In genomic region chr10:7477538-7478334, GRCh38 we compare ENCODE assay signal across 29 cellular contexts.
DNase-seq lines count a peak whose midpoint lies in the region; ATAC-seq, FAIRE-seq and TF ChIP-seq lines count a peak whose summit lies in the region.
"Had no signal": no experiment of that assay in that cellular context is flagged by ENCODE, and none has a peak within 500 bp of the region (broad histone marks: within the 10 kb centered on the region; RNA-seq: fewer than 3 reads in every experiment).

No MANE protein-coding gene starts in this region.

- CTCF ChIA-PET in CD4-positive, alpha-beta T cell (lab: Charles Lee) = no interaction called here
- CTCF ChIA-PET in Calu3 (lab: Charles Lee) = no interaction called here

- TF ChIP-seq CTCF in CD4-positive, alpha-beta T cell (IDR thresholded peaks at IDR 0.05) = no peak
- TF ChIP-seq CTCF in OCI-LY1 (IDR thresholded peaks at IDR 0.05; ENCODE audit: low read length) (no peak), endothelial cell (IDR thresholded peaks at IDR 0.05; ENCODE audit: unreplicated experiment) (no peak), CD14-positive monocyte (IDR thresholded peaks at IDR 0.05) (no peak), body of pancreas (IDR thresholded peaks at IDR 0.05) (no peak), Calu3 (IDR thresholded peaks at IDR 0.05; ENCODE audit: unreplicated experiment) (no peak)

- BruUV-seq in Calu3 (replicated peaks; lab: Mats Ljungman, UMichigan) = no TSS peak

- H3K4me2 ChIP-seq in OCI-LY1 (ENCODE audit: low read length) = peak overlapping the region; percentile 30; the same call in 1 of the 2 replicates
- H3K4me2 ChIP-seq: neural progenitor cell had no signal

- H3F3A ChIP-seq in OCI-LY1 (ENCODE audit: insufficient read depth, low read length) = 0 out of 2 replicates have a peak, but pooled peaks cover 4% of the 10 kb centered on the region

- intact Hi-C loops in CD4-positive, alpha-beta T cell (cut with DNase I, micrococcal nuclease) = no loop called here
- intact Hi-C loops in CD14-positive monocyte (cut with micrococcal nuclease) = no loop called here
- intact Hi-C loops in body of pancreas (cut with DNase I) = no loop called here
- intact Hi-C loops in Calu3 (cut with micrococcal nuclease; ENCODE audit: unreplicated experiment) = no loop called here

- peak overlapping the region; percentile 95 for H3K27ac Mint-ChIP-seq in CD4-positive, alpha-beta T cell
- H3K27ac Mint-ChIP-seq in endothelial cell (ENCODE audit: unreplicated experiment) (peak overlapping the region; percentile 54), CD14-positive monocyte (no peak overlapping the region), Calu3 (ENCODE audit: unreplicated experiment) (no peak overlapping the region)
- H3K27ac Mint-ChIP-seq: neural progenitor cell had no signal

- no peak for TF ChIP-seq POLR2A in body of pancreas (IDR thresholded peaks at IDR 0.05)

- H3K4me3 Mint-ChIP-seq in CD4-positive, alpha-beta T cell = no peak overlapping the region
- H3K4me3 Mint-ChIP-seq in endothelial cell (ENCODE audit: unreplicated experiment) (no peak overlapping the region), CD14-positive monocyte (no peak overlapping the region), Calu3 (ENCODE audit: low read depth, unreplicated experiment) (no peak overlapping the region)
- H3K4me3 Mint-ChIP-seq: activated T-cell treated with anti-CD3 and anti-CD28 coated beads, Interleukin-2, amount 50 U/mL, for 24 hours; neural progenitor cell had no signal

- 79 to 85% methylated on average over 10 of the region's 10 CpGs for WGBS in body of pancreas, 2 donors

- POLR2A ChIA-PET in CD4-positive, alpha-beta T cell (lab: Charles Lee) = interaction anchor here (1.1 kb wide), 1 partner anchor 67 kb away, joined by 3 read pairs; the partner anchor contains the start of gene SFMBT2

- H3K4me1 Mint-ChIP-seq in CD4-positive, alpha-beta T cell (ENCODE audit: low read depth) = peaks cover 69% of the 10 kb centered on the region
- peaks cover 42% of the 10 kb centered on the region for H3K4me1 Mint-ChIP-seq in endothelial cell (ENCODE audit: unreplicated experiment)
- peaks cover 56% of the 10 kb centered on the region for H3K4me1 Mint-ChIP-seq in CD14-positive monocyte
- no peaks in the 10 kb centered on the region for H3K4me1 Mint-ChIP-seq in Calu3 (ENCODE audit: low read depth, unreplicated experiment)

- no peaks in the 10 kb centered on the region for H3K9me2 ChIP-seq in OCI-LY1 (ENCODE audit: low read depth, low read length)

- H3K4me1 ChIP-seq in OCI-LY1 (ENCODE audit: insufficient read depth, low read length, severe bottlenecking) (peaks cover 93% of the 10 kb centered on the region), body of pancreas (no peaks in the 10 kb centered on the region)
- H3K4me1 ChIP-seq: SJSA1 had no signal

- H3K36me3 ChIP-seq in OCI-LY1 (ENCODE audit: insufficient read depth, low read length) (no peaks in the 10 kb centered on the region), body of pancreas (replicated peaks in 1 of 2; ENCODE audit: insufficient read depth in 1 of 2, low read depth in 2 of 2) (no peaks in the 10 kb centered on the region)
- H3K36me3 ChIP-seq: gastrocnemius medialis, neural progenitor cell, SJSA1 had no signal

- no peak overlapping the region for H2AFZ ChIP-seq in OCI-LY1 (ENCODE audit: low read length)
- H2AFZ ChIP-seq: neural progenitor cell had no signal

- peak overlapping the region; percentile 33; the same call in 1 of the 2 replicates for H3K9ac ChIP-seq in OCI-LY1 (ENCODE audit: low read length)
- H3K9ac ChIP-seq: neural progenitor cell had no signal

- H3K79me2 ChIP-seq in OCI-LY1 (ENCODE audit: insufficient read depth, low read length) = no peaks in the 10 kb centered on the region

- FAIRE-seq in GM18507 (lab: Jason Lieb, UNC) = peak; percentile 64
- FAIRE-seq: RCC 7860 had no signal

- no peaks in the 10 kb centered on the region for H3K27me3 Mint-ChIP-seq in CD4-positive, alpha-beta T cell
- H3K27me3 Mint-ChIP-seq in endothelial cell (ENCODE audit: unreplicated experiment) = peaks cover 6% of the 10 kb centered on the region
- peaks cover 0 to 2% (median 2%) of the 10 kb centered on the region in 3 donors for H3K27me3 Mint-ChIP-seq in CD14-positive monocyte (ENCODE audit: low read depth in 3 of 3)
- H3K27me3 Mint-ChIP-seq in Calu3 (ENCODE audit: unreplicated experiment) = peaks cover 7% of the 10 kb centered on the region
- H3K27me3 Mint-ChIP-seq: activated T-cell treated with anti-CD3 and anti-CD28 coated beads, Interleukin-2, amount 50 U/mL, for 24 hours had no signal

- H3K36me3 Mint-ChIP-seq in CD4-positive, alpha-beta T cell (ENCODE audit: low read depth) = no peaks in the 10 kb centered on the region
- H3K36me3 Mint-ChIP-seq in endothelial cell (ENCODE audit: low read depth, unreplicated experiment) (no peaks in the 10 kb centered on the region), CD14-positive monocyte (no peaks in the 10 kb centered on the region), Calu3 (ENCODE audit: insufficient read depth, unreplicated experiment) (no peaks in the 10 kb centered on the region)
- H3K36me3 Mint-ChIP-seq: neural progenitor cell; stimulated activated effector memory CD8-positive, alpha-beta T cell treated with anti-CD3 and anti-CD28 coated beads, Interleukin-12 subunit alpha, Interleukin-12 subunit beta, amount 100 ng/mL, for 72 hours had no signal

- H3K9me3 ChIP-seq in CD4-positive, alpha-beta T cell (ENCODE audit: control insufficient read depth, low read length) = no peaks in the 10 kb centered on the region
- H3K9me3 ChIP-seq in OCI-LY1 (ENCODE audit: low read length) (no peaks in the 10 kb centered on the region; the same call in 1 of the 2 replicates), body of pancreas (no peaks in the 10 kb centered on the region)
- H3K9me3 ChIP-seq: gastrocnemius medialis, SJSA1 had no signal

- H3K4me3 ChIP-seq in OCI-LY1 (ENCODE audit: low read depth, low read length, poor library complexity, severe bottlenecking) (no peak overlapping the region), body of pancreas (no peak overlapping the region)
- H3K4me3 ChIP-seq: dorsolateral prefrontal cortex, gastrocnemius medialis, neural progenitor cell, SJSA1 had no signal

- no peak overlapping the region for H3K27ac ChIP-seq in CD4-positive, alpha-beta T cell (ENCODE audit: low read depth, low read length)
- H3K27ac ChIP-seq in OCI-LY1 (ENCODE audit: low read depth, low read length, poor library complexity, severe bottlenecking) (peak overlapping the region; percentile 99), body of pancreas (no peak overlapping the region)
- H3K27ac ChIP-seq: C4-2B, gastrocnemius medialis, neural progenitor cell, SJSA1 had no signal

- H3K27me3 ChIP-seq in CD4-positive, alpha-beta T cell (ENCODE audit: control insufficient read depth, insufficient read depth, low read length) = no peaks in the 10 kb centered on the region
- no peaks in the 10 kb centered on the region for H3K27me3 ChIP-seq in OCI-LY1 (ENCODE audit: insufficient read depth, low read length)
- H3K27me3 ChIP-seq in body of pancreas = peaks cover 0 to 5% of the 10 kb centered on the region in 2 donors
- H3K27me3 ChIP-seq: dorsolateral prefrontal cortex, gastrocnemius medialis, neural progenitor cell, SJSA1 had no signal

- H4K20me1 ChIP-seq in OCI-LY1 (ENCODE audit: insufficient read depth, low read length) = no peaks in the 10 kb centered on the region

- no peak for DNase-seq in CD4-positive, alpha-beta T cell
- DNase-seq in GM18507 (ENCODE audit: extremely low spot score, insufficient read length, low read depth) (no peak), endothelial cell (ENCODE audit: low spot score) (no peak), CD14-positive monocyte (ENCODE audit: low spot score) (no peak), body of pancreas (no peak), Calu3 (no peak)
- DNase-seq: ACHN; activated CD4-positive, alpha-beta T cell treated with anti-CD3 and anti-CD28 coated beads for 4 hours; activated gamma-delta T cell; activated T-cell treated with anti-CD3 and anti-CD28 coated beads, Interleukin-2, amount 50 U/mL, for 24 hours; dorsolateral prefrontal cortex; gastrocnemius medialis; HCEC 1CT; hippocampal formation; left cardiac atrium; NCI-H1048; NCI-H187 treated with DMSO at 0.1 percent for 48 hours; NCI-H524 treated with DMSO at 0.1 percent for 48 hours; posterior cingulate gyrus; stimulated activated CD4-positive, alpha-beta T cell treated with anti-CD3 and anti-CD28 coated beads, Interleukin-12 subunit alpha, Interleukin-12 subunit beta, amount 100 ng/mL, for 4 hours; stimulated activated CD4-positive, alpha-beta T cell treated with anti-CD3 and anti-CD28 coated beads, Interleukin-4, amount 100 ng/mL, for 1 hour had no signal

- H3K9me3 Mint-ChIP-seq in CD4-positive, alpha-beta T cell = no peaks in the 10 kb centered on the region
- H3K9me3 Mint-ChIP-seq in endothelial cell (ENCODE audit: unreplicated experiment) (no peaks in the 10 kb centered on the region), CD14-positive monocyte (peaks cover 0 to 5% (median 0%) of the 10 kb centered on the region in 7 donors), Calu3 (ENCODE audit: low read depth, unreplicated experiment) (no peaks in the 10 kb centered on the region)
- H3K9me3 Mint-ChIP-seq: activated T-cell treated with anti-CD3 and anti-CD28 coated beads, Interleukin-2, amount 50 U/mL, for 24 hours; neural progenitor cell; stimulated activated effector memory CD8-positive, alpha-beta T cell treated with anti-CD3 and anti-CD28 coated beads, Interleukin-12 subunit alpha, Interleukin-12 subunit beta, amount 100 ng/mL, for 72 hours had no signal

- ATAC-seq in CD4-positive, alpha-beta T cell (ENCODE audit: poor library complexity) = no peak
- no peak for ATAC-seq in body of pancreas
- no peak for ATAC-seq in HG03175 (IDR thresholded peaks at IDR 0.05; ENCODE audit: unreplicated experiment)
- ATAC-seq: gastrocnemius medialis; left cardiac atrium; sciatic nerve; stimulated activated effector memory CD8-positive, alpha-beta T cell treated with anti-CD3 and anti-CD28 coated beads, Interleukin-12 subunit alpha, Interleukin-12 subunit beta, amount 100 ng/mL, for 72 hours had no signal

Comparison
In these comparisons a context has a peak if more than half of its experiments do, and no peak if none do; other contexts are left out.
1. H3K27ac Mint-ChIP-seq: peak in CD4-positive, alpha-beta T cell (single experiment) and endothelial cell (single experiment); none in CD14-positive monocyte (0 of 7) and Calu3 (single experiment).